In genomic region chr19:7978196-7978825, GRCh38 we compare ENCODE assay signal across 16 cellular contexts. TPM values are rescaled to one million over a fixed set of nuclear protein-coding genes. Genes with fewer than 3 reads are reported as not detected.
DNase-seq lines count a peak whose midpoint lies in the region; ATAC-seq and TF ChIP-seq lines count a peak whose summit lies in the region.
"Had no signal": no experiment of that assay in that cellular context is flagged by ENCODE, and none has a peak within 500 bp of the region (broad histone marks: within the 10 kb centered on the region; RNA-seq: fewer than 3 reads in every experiment).

No MANE protein-coding gene starts in this region.

- POLR2A ChIA-PET in PC-3 (lab: Charles Lee; ENCODE audit: unreplicated experiment), result no interaction called here

- H3K4me2 ChIP-seq in PC-3 (ENCODE audit: low read length), result no peak overlapping the region
- H3K4me2 ChIP-seq: KMS-11 had no signal

- peaks cover 72 to 87% of the 10 kb centered on the region in 2 donors for H3K36me3 Mint-ChIP-seq in CD14-positive monocyte

- H4K20me1 ChIP-seq in PC-3 (ENCODE audit: low read length), result no peaks in the 10 kb centered on the region

- H3K9me3 ChIP-seq in PC-3 (ENCODE audit: low read length), result no peaks in the 10 kb centered on the region
- H3K9me3 ChIP-seq: HAP-1, Peyer's patch had no signal

- BruUV-seq in PC-3 (replicated peaks; lab: Mats Ljungman, UMichigan), result TSS peak; percentile 3

- H3K4me3 ChIP-seq in PC-3 (ENCODE audit: low read length), result no peak overlapping the region
- no peak overlapping the region for H3K4me3 ChIP-seq in H7 (ENCODE audit: insufficient read depth, low read depth, low read length)
- H3K4me3 ChIP-seq: HAP-1, Peyer's patch had no signal

- no peaks in the 10 kb centered on the region for H3K9me2 ChIP-seq in PC-3 (replicated peaks; ENCODE audit: low read length)

- no peak overlapping the region for H3K27ac ChIP-seq in PC-3 (ENCODE audit: low read length)
- H3K27ac ChIP-seq: KMS-11, Peyer's patch had no signal

- H3K9ac ChIP-seq in PC-3 (ENCODE audit: low read length), result no peak overlapping the region
- H3K9ac ChIP-seq: KMS-11 had no signal

- H2AFZ ChIP-seq in PC-3 (ENCODE audit: low read length), result no peak overlapping the region

- no peaks in the 10 kb centered on the region for H3K4me1 ChIP-seq in PC-3 (ENCODE audit: insufficient read depth, low read length)
- H3K4me1 ChIP-seq: HAP-1, Peyer's patch had no signal

- DNase-seq in CD14-positive monocyte (ENCODE audit: low spot score) (peak; percentile 44), EH (ENCODE audit: low read depth) (peak; percentile 15), PC-3 (peak; percentile 15), iris pigment epithelial cell (ENCODE audit: low read depth) (peak; percentile 29), cerebellar cortex (ENCODE audit: low spot score) (no peak), medulla oblongata (ENCODE audit: extremely low spot score) (no peak), NCI-H526 treated with DMSO at 0.1 percent for 48 hours (lab: John Stamatoyannopoulos, UW) (no peak), H7 (no peak)
- DNase-seq: CD4-positive, alpha-beta T cell; MM.1S; NCI-H187 treated with DMSO at 0.1 percent for 48 hours; NCI-H2227 treated with DMSO at 0.1 percent for 48 hours; Peyer's patch; SHP77 treated with DMSO at 0.1 percent for 48 hours had no signal

- peaks cover 41% of the 10 kb centered on the region for H3K79me2 ChIP-seq in PC-3 (ENCODE audit: low read length)

- H3K27me3 ChIP-seq in PC-3 (ENCODE audit: low read length) (no peaks in the 10 kb centered on the region), H7 (ENCODE audit: control insufficient read depth, insufficient read depth, low read length) (no peaks in the 10 kb centered on the region)
- H3K27me3 ChIP-seq: Peyer's patch had no signal

- H3K27me3 Mint-ChIP-seq in CD14-positive monocyte (ENCODE audit: low read depth in 3 of 3), result peaks cover 0 to 1% (median 0%) of the 10 kb centered on the region in 3 donors
- H3K27me3 Mint-ChIP-seq: CD4-positive, alpha-beta T cell had no signal

- H3K36me3 ChIP-seq in PC-3 (ENCODE audit: low read depth, low read length), result peaks cover 64% of the 10 kb centered on the region
- peaks cover 47% of the 10 kb centered on the region for H3K36me3 ChIP-seq in H7 (replicated peaks; ENCODE audit: control insufficient read depth, insufficient read depth, low read length)

- intact Hi-C loops in CD14-positive monocyte (cut with micrococcal nuclease), result no loop called here
- intact Hi-C loops in PC-3 (cut with micrococcal nuclease), result loop anchor here (2.0 kb wide), 1 partner anchor 24 kb away; no protein-coding TSS in a partner anchor

- no peaks in the 10 kb centered on the region for H3K4me1 Mint-ChIP-seq in CD14-positive monocyte

- ATAC-seq in PC-3, result peak; percentile 34

- TF ChIP-seq CTCF in CD14-positive monocyte (IDR thresholded peaks at IDR 0.05), result no peak
- TF ChIP-seq CTCF in PC-3 (conservative IDR thresholded peaks at IDR 0.05; ENCODE audit: low read depth, low read length), result no peak

- CTCF ChIA-PET in PC-3 (lab: Charles Lee), result interaction anchor here (0.7 kb wide), 1 partner anchor 24 kb away, joined by 3 read pairs; no protein-coding TSS in a partner anchor

- no peaks in the 10 kb centered on the region for H3K9me3 Mint-ChIP-seq in CD14-positive monocyte
- H3K9me3 Mint-ChIP-seq: CD4-positive, alpha-beta T cell had no signal

- H3K27ac Mint-ChIP-seq in CD14-positive monocyte, result peak overlapping the region in 5 of 7 donors; percentile 17 to 70 (median 61)
- H3K27ac Mint-ChIP-seq: CD4-positive, alpha-beta T cell had no signal

- no peaks in the 10 kb centered on the region for H3F3A ChIP-seq in PC-3 (ENCODE audit: low read length, unreplicated experiment)

- H3K4me3 Mint-ChIP-seq in CD14-positive monocyte, result no peak overlapping the region
- H3K4me3 Mint-ChIP-seq: CD4-positive, alpha-beta T cell had no signal

RNA-seq across cellular contexts. Expression of gene ELAVL1, which starts 27.1 kb away (rescaled TPM):
- polyA plus RNA-seq in CD14-positive monocyte, result 10 to 100 TPM; 30.7 to 31.1 TPM
- total RNA-seq in PC-3 (2014; rRNA removed), result 87.2 and 111 TPM in 2 replicates
- total RNA-seq in H7 (2014; rRNA removed; shearing (Covaris generic)), result 85.4 and 86.8 TPM in 2 replicates

RNA-seq across cellular contexts. Expression of gene TIMM44, which starts 34.8 kb away (rescaled TPM):
- polyA plus RNA-seq in CD14-positive monocyte, result 10 to 100 TPM in 1 of 2 donors, 1 to 10 TPM in 1; 9.5 to 10.4 TPM
- 191 and 262 TPM in 2 replicates for total RNA-seq in PC-3 (2014; rRNA removed)
- total RNA-seq in H7 (2014; rRNA removed; shearing (Covaris generic)), result 110 and 131 TPM in 2 replicates

RNA-seq across cellular contexts. Expression of gene CTXN1, which starts 52.4 kb away (rescaled TPM):
- polyA plus RNA-seq in CD14-positive monocyte, result not detected
- total RNA-seq in PC-3 (2014; rRNA removed), result 11.4 and 40.3 TPM in 2 replicates
- 5.0 and 10.7 TPM in 2 replicates for total RNA-seq in H7 (2014; rRNA removed; shearing (Covaris generic))
- total RNA-seq: CD4-positive, alpha-beta T cell had no signal

RNA-seq across cellular contexts. Expression of gene SNAPC2, which starts 58.2 kb away (rescaled TPM):
- 10 to 100 TPM; 15.7 to 18.3 TPM for polyA plus RNA-seq in CD14-positive monocyte
- total RNA-seq in PC-3 (2014; rRNA removed), result 40.1 and 61.7 TPM in 2 replicates
- 25.5 and 25.9 TPM in 2 replicates for total RNA-seq in H7 (2014; rRNA removed; shearing (Covaris generic))

Comparison
In these comparisons a context has a peak if more than half of its experiments do, and no peak if none do; other contexts are left out.
1. DNase-seq: peak in CD14-positive monocyte (single experiment), EH (single experiment), PC-3 (single experiment) and iris pigment epithelial cell (single experiment); none in cerebellar cortex (single experiment), medulla oblongata (single experiment), NCI-H526 treated with DMSO at 0.1 percent for 48 hours (single experiment) and H7 (single experiment).